Comparison of ENCODE assay signal across 1 cellular context in the genomic region with DNA sequence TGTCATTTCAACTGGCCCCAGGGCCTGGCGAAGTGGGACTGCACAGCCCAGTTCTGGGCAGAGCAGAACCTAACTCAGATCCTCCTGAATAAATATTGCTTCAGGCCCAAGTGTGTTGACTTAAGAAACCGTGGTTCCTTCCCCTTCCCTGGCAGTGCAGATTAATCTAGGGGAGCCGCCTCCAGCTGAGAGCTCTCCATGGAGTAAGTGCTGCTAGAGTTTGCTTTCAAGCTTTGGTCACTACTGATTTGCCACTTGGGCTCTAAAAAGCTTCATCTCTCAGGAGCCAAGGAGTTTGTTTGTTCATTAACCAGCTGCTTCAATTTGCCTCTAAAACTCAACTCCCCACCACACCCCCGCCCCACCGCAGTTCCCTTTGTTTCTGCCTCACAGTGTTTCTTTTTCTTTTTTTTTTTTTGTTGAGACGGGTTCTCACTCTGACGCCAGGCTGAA.
TF ChIP-seq lines count a peak whose summit lies in the region.

No MANE protein-coding gene starts in this region.

TF ChIP-seq in K562, 482 proteins besides CTCF, POLR2A, EP300 and RAD21 (continued from another document):
- TF ChIP-seq, protein P1, sequence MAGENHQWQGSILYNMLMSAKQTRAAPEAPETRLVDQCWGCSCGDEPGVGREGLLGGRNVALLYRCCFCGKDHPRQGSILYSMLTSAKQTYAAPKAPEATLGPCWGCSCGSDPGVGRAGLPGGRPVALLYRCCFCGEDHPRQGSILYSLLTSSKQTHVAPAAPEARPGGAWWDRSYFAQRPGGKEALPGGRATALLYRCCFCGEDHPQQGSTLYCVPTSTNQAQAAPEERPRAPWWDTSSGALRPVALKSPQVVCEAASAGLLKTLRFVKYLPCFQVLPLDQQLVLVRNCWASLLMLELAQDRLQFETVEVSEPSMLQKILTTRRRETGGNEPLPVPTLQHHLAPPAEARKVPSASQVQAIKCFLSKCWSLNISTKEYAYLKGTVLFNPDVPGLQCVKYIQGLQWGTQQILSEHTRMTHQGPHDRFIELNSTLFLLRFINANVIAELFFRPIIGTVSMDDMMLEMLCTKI (IDR thresholded peaks at IDR 0.05; ENCODE audit: partially characterized antibody), result no peak
- TF ChIP-seq PTRF (tag; IDR thresholded peaks at IDR 0.05) (peak; percentile 60; the same call in 1 of the 2 replicates), NR4A1 (CRISPR knock-in tag; IDR thresholded peaks at IDR 0.05) (no peak), NR4A1 (tag; IDR thresholded peaks at IDR 0.05) (peak; percentile 70), STAG1 (CRISPR knock-in tag; IDR thresholded peaks at IDR 0.05; ENCODE audit: borderline replicate concordance) (no peak), DMBX1 (CRISPR knock-in tag; IDR thresholded peaks at IDR 0.05; ENCODE audit: borderline replicate concordance) (peak; percentile 78; the same call in 1 of the 2 replicates), NFATC3 (IDR thresholded peaks at IDR 0.05) (no peak), FOXA3 (CRISPR knock-in tag; conservative IDR thresholded peaks at IDR 0.05 in 1 of 2, IDR thresholded peaks at IDR 0.05 in 1 of 2) (peak in 1 of 2 experiments; percentile 82; a peak in 3 of 4 replicates), ZNF766 (CRISPR knock-in tag; conservative IDR thresholded peaks at IDR 0.05) (peak; percentile 48; the same call in 1 of the 2 replicates), CXXC5 (CRISPR knock-in tag; IDR thresholded peaks at IDR 0.05) (peak; percentile 49; the same call in 1 of the 2 replicates)
- TF ChIP-seq, protein P2, sequence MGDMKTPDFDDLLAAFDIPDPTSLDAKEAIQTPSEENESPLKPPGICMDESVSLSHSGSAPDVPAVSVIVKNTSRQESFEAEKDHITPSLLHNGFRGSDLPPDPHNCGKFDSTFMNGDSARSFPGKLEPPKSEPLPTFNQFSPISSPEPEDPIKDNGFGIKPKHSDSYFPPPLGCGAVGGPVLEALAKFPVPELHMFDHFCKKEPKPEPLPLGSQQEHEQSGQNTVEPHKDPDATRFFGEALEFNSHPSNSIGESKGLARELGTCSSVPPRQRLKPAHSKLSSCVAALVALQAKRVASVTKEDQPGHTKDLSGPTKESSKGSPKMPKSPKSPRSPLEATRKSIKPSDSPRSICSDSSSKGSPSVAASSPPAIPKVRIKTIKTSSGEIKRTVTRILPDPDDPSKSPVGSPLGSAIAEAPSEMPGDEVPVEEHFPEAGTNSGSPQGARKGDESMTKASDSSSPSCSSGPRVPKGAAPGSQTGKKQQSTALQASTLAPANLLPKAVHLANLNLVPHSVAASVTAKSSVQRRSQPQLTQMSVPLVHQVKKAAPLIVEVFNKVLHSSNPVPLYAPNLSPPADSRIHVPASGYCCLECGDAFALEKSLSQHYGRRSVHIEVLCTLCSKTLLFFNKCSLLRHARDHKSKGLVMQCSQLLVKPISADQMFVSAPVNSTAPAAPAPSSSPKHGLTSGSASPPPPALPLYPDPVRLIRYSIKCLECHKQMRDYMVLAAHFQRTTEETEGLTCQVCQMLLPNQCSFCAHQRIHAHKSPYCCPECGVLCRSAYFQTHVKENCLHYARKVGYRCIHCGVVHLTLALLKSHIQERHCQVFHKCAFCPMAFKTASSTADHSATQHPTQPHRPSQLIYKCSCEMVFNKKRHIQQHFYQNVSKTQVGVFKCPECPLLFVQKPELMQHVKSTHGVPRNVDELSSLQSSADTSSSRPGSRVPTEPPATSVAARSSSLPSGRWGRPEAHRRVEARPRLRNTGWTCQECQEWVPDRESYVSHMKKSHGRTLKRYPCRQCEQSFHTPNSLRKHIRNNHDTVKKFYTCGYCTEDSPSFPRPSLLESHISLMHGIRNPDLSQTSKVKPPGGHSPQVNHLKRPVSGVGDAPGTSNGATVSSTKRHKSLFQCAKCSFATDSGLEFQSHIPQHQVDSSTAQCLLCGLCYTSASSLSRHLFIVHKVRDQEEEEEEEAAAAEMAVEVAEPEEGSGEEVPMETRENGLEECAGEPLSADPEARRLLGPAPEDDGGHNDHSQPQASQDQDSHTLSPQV (IDR thresholded peaks at IDR 0.05), result peak; percentile 89
- TF ChIP-seq, protein P3, sequence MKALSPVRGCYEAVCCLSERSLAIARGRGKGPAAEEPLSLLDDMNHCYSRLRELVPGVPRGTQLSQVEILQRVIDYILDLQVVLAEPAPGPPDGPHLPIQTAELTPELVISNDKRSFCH (CRISPR knock-in tag; IDR thresholded peaks at IDR 0.05), result no peak
- TF ChIP-seq, protein P3 (tag; IDR thresholded peaks at IDR 0.05), result peak; percentile 43; the same call in 1 of the 2 replicates
TF ChIP-seq in K562: peak in this region for 16.
